24 cellular contexts compared by ENCODE assay signal in the genomic region with DNA sequence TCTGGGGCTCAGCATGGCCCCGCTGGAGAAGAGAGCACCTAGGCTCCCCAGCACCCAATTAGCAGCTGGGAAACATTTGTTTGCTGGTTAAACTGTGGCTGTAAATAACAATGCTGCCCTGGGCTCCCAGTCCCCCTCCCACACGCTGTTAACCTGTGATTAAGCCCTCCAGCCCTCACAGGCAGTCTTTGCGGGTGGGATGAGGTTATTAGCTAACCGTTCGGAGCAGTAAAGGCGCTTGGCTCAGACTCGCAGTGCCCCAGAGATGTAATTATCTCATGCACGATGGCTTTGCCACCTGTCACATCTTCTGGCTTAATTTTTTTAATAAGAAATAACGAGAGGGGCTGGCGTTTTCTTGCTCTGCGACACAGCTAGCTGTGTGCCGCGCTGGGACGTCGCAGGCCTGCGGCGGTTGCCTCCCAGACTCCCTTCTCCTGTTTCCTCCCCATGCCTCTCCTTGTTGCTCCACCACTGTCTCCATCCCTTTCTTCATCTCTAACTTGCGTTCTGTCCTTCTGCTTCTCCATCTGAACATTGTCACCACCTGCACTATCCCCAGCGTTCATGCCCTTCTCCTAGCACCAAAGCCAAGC.
A peak's percentile ranks its signal among the peaks of the same experiment; 100 is the strongest.
DNase-seq lines count a peak whose midpoint lies in the region; ATAC-seq lines count a peak whose summit lies in the region.
"Had no signal": no experiment of that assay in that cellular context is flagged by ENCODE, and none has a peak within 500 bp of the region (broad histone marks: within the 10 kb centered on the region; RNA-seq: fewer than 3 reads in every experiment).

No MANE protein-coding gene starts in this region.

- no peak overlapping the region for H3K14ac ChIP-seq in neuronal stem cell (ENCODE audit: low read length)

- peaks cover 0 to 4% (median 0%) of the 10 kb centered on the region in 3 experiments for H3K27me3 ChIP-seq in neuronal stem cell (ENCODE audit: control insufficient read depth in 3 of 3, insufficient read depth in 3 of 3, low read depth in 1 of 3, low read length in 3 of 3)
- H3K27me3 ChIP-seq: MG63 had no signal

- H3K79me1 ChIP-seq in neuronal stem cell (ENCODE audit: low read depth, low read length) = no peaks in the 10 kb centered on the region

- H3K27ac ChIP-seq in neuronal stem cell (replicated peaks; ENCODE audit: low read length) = no peak overlapping the region
- H3K27ac ChIP-seq: A549, GM23248, lower lobe of right lung, RWPE1 had no signal

- WGBS in neuronal stem cell (ENCODE audit: extremely low coverage in 2 of 2, insufficient read length in 2 of 2, insufficient replicate concordance in 1 of 2), 2 donors = no CpG with 5 or more reads among the region's 19 CpGs

- H2AK5ac ChIP-seq in neuronal stem cell (ENCODE audit: low read depth, low read length) = no peak overlapping the region

- no peak for ATAC-seq in left colon
- ATAC-seq: A549, lower lobe of right lung had no signal

- no peak overlapping the region for H2AFZ ChIP-seq in neuronal stem cell (ENCODE audit: low read length)
- H2AFZ ChIP-seq: GM23248 had no signal

- H2BK5ac ChIP-seq in neuronal stem cell (ENCODE audit: low read length) = no peak overlapping the region

- no peak overlapping the region for H3K4me3 ChIP-seq in neuronal stem cell (ENCODE audit: low read length in 2 of 2)
- H3K4me3 ChIP-seq: A549, GM23248, lower lobe of right lung, MG63 had no signal

- DNase-seq in D341Med (ENCODE audit: low spot score) (peak; percentile 90), NCI-H1105 (lab: John Stamatoyannopoulos, UW) (peak; percentile 94), NCI-H2227 (lab: John Stamatoyannopoulos, UW; ENCODE audit: unreplicated experiment) (peak; percentile 78), cerebellum (ENCODE audit: low spot score) (peak; percentile 45), NCI-H510A treated with DMSO at 0.1 percent for 48 hours (lab: John Stamatoyannopoulos, UW) (no peak), neuronal stem cell (ENCODE audit: low spot score) (no peak), NCI-H774 (lab: John Stamatoyannopoulos, UW) (no peak), left colon (no peak)
- DNase-seq: activated naive CD4-positive, alpha-beta T cell treated with anti-CD3 and anti-CD28 coated beads, Interleukin-2, amount 10 ng/mL, durations not matched to agents 7 days and 5 days; activated T-cell treated with anti-CD3 and anti-CD28 coated beads, Interleukin-2, amount 50 U/mL, for 24 hours; anterior cingulate cortex; BE2C; Calu3; central memory CD4-positive, alpha-beta T cell; foreskin fibroblast; GM23248; hippocampal formation; islet precursor cell; lower lobe of right lung; MG63; occipital lobe; T1000 had no signal

- intact Hi-C loops in left colon (cut with DNase I, micrococcal nuclease) = no loop called here

- peaks cover 0 to 10% of the 10 kb centered on the region in 2 donors for H3K4me1 ChIP-seq in neuronal stem cell (ENCODE audit: control insufficient read depth in 2 of 2, insufficient read depth in 1 of 2, low read depth in 1 of 2, low read length in 2 of 2)
- H3K4me1 ChIP-seq: A549, BE2C had no signal

- H4K91ac ChIP-seq in neuronal stem cell (ENCODE audit: low read depth, low read length, poor library complexity) = no peak overlapping the region

- H3K4me2 ChIP-seq in neuronal stem cell (ENCODE audit: insufficient read depth, low read length, poor library complexity, severe bottlenecking) = no peak overlapping the region
- H3K4me2 ChIP-seq: A549 had no signal

- H3K9ac ChIP-seq in neuronal stem cell (ENCODE audit: low read depth, low read length, poor library complexity) = no peak overlapping the region
- H3K9ac ChIP-seq: GM23248 had no signal

- H3K4ac ChIP-seq in neuronal stem cell (ENCODE audit: low read length) = no peak overlapping the region

- no peaks in the 10 kb centered on the region for H3K36me3 ChIP-seq in neuronal stem cell (replicated peaks in 1 of 2; ENCODE audit: control insufficient read depth in 2 of 2, insufficient read depth in 2 of 2, low read length in 2 of 2)
- H3K36me3 ChIP-seq: BE2C, lower lobe of right lung, MG63 had no signal

- H3K9me3 ChIP-seq in neuronal stem cell (replicated peaks in 1 of 2; ENCODE audit: control insufficient read depth in 2 of 2, insufficient read depth in 1 of 2, low read depth in 1 of 2, low read length in 2 of 2) = no peaks in the 10 kb centered on the region
- H3K9me3 ChIP-seq: A549, BE2C, lower lobe of right lung, MG63 had no signal

- no peak overlapping the region for H2BK15ac ChIP-seq in neuronal stem cell (ENCODE audit: low read length)

- H4K8ac ChIP-seq in neuronal stem cell (ENCODE audit: low read depth, low read length) = no peak overlapping the region

- H2BK120ac ChIP-seq in neuronal stem cell (ENCODE audit: low read depth, low read length) = no peak overlapping the region

- no peak overlapping the region for H3K18ac ChIP-seq in neuronal stem cell (ENCODE audit: low read length)

- H2BK12ac ChIP-seq in neuronal stem cell (ENCODE audit: low read length) = no peak overlapping the region

- no peak overlapping the region for H3K23ac ChIP-seq in neuronal stem cell (ENCODE audit: low read depth, low read length, poor library complexity)

Comparison
In these comparisons a context has a peak if more than half of its experiments do, and no peak if none do; other contexts are left out.
1. DNase-seq: peak in D341Med (single experiment), NCI-H1105 (single experiment), NCI-H2227 (single experiment) and cerebellum (single experiment); none in NCI-H510A treated with DMSO at 0.1 percent for 48 hours (single experiment), neuronal stem cell (single experiment), NCI-H774 (single experiment) and left colon (0 of 2).